Comparison of ENCODE assay signal across 1 cellular context in genomic region chr7:106112972-106113421, GRCh38.
TF ChIP-seq lines count a peak whose summit lies in the region.

No MANE protein-coding gene starts in this region.

TF ChIP-seq in IMR-90, 13 proteins besides CTCF, POLR2A, EP300 and RAD21 (continued from another document):
- TF ChIP-seq SMC3 (IDR thresholded peaks at IDR 0.05; ENCODE audit: low read depth, low read length) (no peak), BHLHE40 (IDR thresholded peaks at IDR 0.05; ENCODE audit: low read depth, low read length) (no peak), RFX5 (IDR thresholded peaks at IDR 0.05; ENCODE audit: low read depth, low read length) (no peak), CHD1 (IDR thresholded peaks at IDR 0.05; ENCODE audit: low read depth, low read length) (no peak), FOS (IDR thresholded peaks at IDR 0.05; ENCODE audit: low read depth, low read length) (no peak), ELK1 (IDR thresholded peaks at IDR 0.05; ENCODE audit: borderline replicate concordance, low read depth, low read length) (no peak), NFE2L2 (IDR thresholded peaks at IDR 0.05; ENCODE audit: low read depth, low read length) (no peak), RCOR1 (IDR thresholded peaks at IDR 0.05; ENCODE audit: insufficient replicate concordance, low read length) (no peak)
TF ChIP-seq in IMR-90: peak in this region for 0.
